ENCODE assay signal across 32 cellular contexts in genomic region chr20:57465486-57465885, GRCh38. TPM values are rescaled to one million over a fixed set of nuclear protein-coding genes. Genes with fewer than 3 reads are reported as not detected.
"Had no signal": no experiment of that assay in that cellular context is flagged by ENCODE, and none has a peak within 500 bp of the region (broad histone marks: within the 10 kb centered on the region; RNA-seq: fewer than 3 reads in every experiment).

No MANE protein-coding gene starts in this region.

- ATAC-seq: activated T-cell treated with anti-CD3 and anti-CD28 coated beads, Interleukin-2, amount 50 U/mL, for 72 hours; stimulated activated memory B cell treated with anti-CD40 and anti-IgM and Interleukin-4, amounts not matched to agents 10 μg/mL and 1 μg/mL and 100 μg/mL, for 72 hours had no signal

- FAIRE-seq: keratinocyte, small intestine had no signal

- H3K27ac ChIP-seq: body of pancreas, colonic mucosa, dorsolateral prefrontal cortex, hepatocyte, psoas muscle, sigmoid colon, stomach, thyroid gland, upper lobe of right lung had no signal

- H3K4me1 ChIP-seq: body of pancreas, colonic mucosa, thyroid gland, upper lobe of right lung had no signal

- H3K36me3 ChIP-seq: colonic mucosa, gastroesophageal sphincter, sigmoid colon, stomach, thyroid gland, upper lobe of right lung had no signal

- H3K4me3 Mint-ChIP-seq: activated B cell treated with CpG ODN at 0.5 μM for 24 hours; activated CD8-positive, alpha-beta T cell treated with anti-CD3 and anti-CD28 coated beads, Interleukin-2, amount 10 ng/mL, durations not matched to agents 7 days and 5 days; activated T-cell treated with anti-CD3 and anti-CD28 coated beads, Interleukin-2, amount 50 U/mL, for 72 hours; memory B cell; naive thymus-derived CD4-positive, alpha-beta T cell; stimulated activated memory B cell treated with anti-CD40 and anti-IgM and Interleukin-4, amounts not matched to agents 10 μg/mL and 1 μg/mL and 100 μg/mL, for 72 hours had no signal

- H3K9me3 ChIP-seq: body of pancreas, colonic mucosa, gastroesophageal sphincter, psoas muscle, sigmoid colon, stomach, thyroid gland, upper lobe of right lung had no signal

- DNase-seq: activated B cell treated with CpG ODN at 0.5 μM for 24 hours; activated CD4-positive, alpha-beta T cell treated with anti-CD3 and anti-CD28 coated beads, Interleukin-2, amount 50 U/mL, for 1 hour; activated CD8-positive, alpha-beta T cell treated with anti-CD3 and anti-CD28 coated beads, Interleukin-2, amount 10 ng/mL, durations not matched to agents 7 days and 5 days; activated naive CD4-positive, alpha-beta T cell; activated T-cell treated with anti-CD3 and anti-CD28 coated beads for 4 hours; activated T-cell treated with anti-CD3 and anti-CD28 coated beads, Interleukin-2, amount 50 U/mL, for 72 hours; anterior cingulate cortex; colonic mucosa; dorsolateral prefrontal cortex; effector memory CD4-positive, alpha-beta T cell; left colon; midbrain; naive thymus-derived CD4-positive, alpha-beta T cell; sigmoid colon; stimulated activated CD4-positive, alpha-beta T cell treated with anti-CD3 and anti-CD28 coated beads, Interleukin-1b, Interleukin-23, amount 100 ng/mL, for 48 hours; stimulated activated CD4-positive, alpha-beta T cell treated with anti-CD3 and anti-CD28 coated beads, Interleukin-4, amount 100 ng/mL, for 4 hours; stimulated activated CD8-positive, alpha-beta memory T cell treated with anti-CD3 and anti-CD28 coated beads, Interleukin-4, amount 100 ng/mL, for 48 hours; stomach; T-helper 2 cell; thyroid gland; upper lobe of right lung had no signal

- H3K9me3 Mint-ChIP-seq: activated B cell treated with CpG ODN at 0.5 μM for 24 hours; activated naive CD4-positive, alpha-beta T cell treated with anti-CD3 and anti-CD28 coated beads, Interleukin-2, amount 50 U/mL, for 72 hours; activated T-cell treated with anti-CD3 and anti-CD28 coated beads, Interleukin-2, amount 50 U/mL, for 72 hours; memory B cell; naive thymus-derived CD4-positive, alpha-beta T cell; stimulated activated memory B cell treated with anti-CD40 and anti-IgM and Interleukin-4, amounts not matched to agents 10 μg/mL and 1 μg/mL and 100 μg/mL, for 72 hours had no signal

- H3K27ac Mint-ChIP-seq: activated B cell treated with CpG ODN at 0.5 μM for 24 hours; activated CD8-positive, alpha-beta T cell treated with anti-CD3 and anti-CD28 coated beads, Interleukin-2, amount 10 ng/mL, durations not matched to agents 7 days and 5 days; activated naive CD4-positive, alpha-beta T cell treated with anti-CD3 and anti-CD28 coated beads, Interleukin-2, amount 50 U/mL, for 72 hours; activated T-cell treated with anti-CD3 and anti-CD28 coated beads, Interleukin-2, amount 50 U/mL, for 72 hours; memory B cell; naive thymus-derived CD4-positive, alpha-beta T cell; stimulated activated memory B cell treated with anti-CD40 and anti-IgM and Interleukin-4, amounts not matched to agents 10 μg/mL and 1 μg/mL and 100 μg/mL, for 72 hours had no signal

- H3K36me3 Mint-ChIP-seq: activated naive CD4-positive, alpha-beta T cell treated with anti-CD3 and anti-CD28 coated beads, Interleukin-2, amount 50 U/mL, for 72 hours; memory B cell; naive thymus-derived CD4-positive, alpha-beta T cell; stimulated activated memory B cell treated with anti-CD40 and anti-IgM and Interleukin-4, amounts not matched to agents 10 μg/mL and 1 μg/mL and 100 μg/mL, for 72 hours had no signal

- H3K27me3 ChIP-seq: body of pancreas, colonic mucosa, gastroesophageal sphincter, sigmoid colon, thyroid gland, upper lobe of right lung had no signal

- H3K4me3 ChIP-seq: body of pancreas, colonic mucosa, dorsolateral prefrontal cortex, gastroesophageal sphincter, hepatocyte, psoas muscle, sigmoid colon, stomach, thyroid gland, upper lobe of right lung had no signal

- H3K27me3 Mint-ChIP-seq: naive thymus-derived CD4-positive, alpha-beta T cell had no signal

RNA-seq across cellular contexts. Expression of gene CTCFL, which starts 59.5 kb away (rescaled TPM):
- total RNA-seq: activated B cell treated with CpG ODN at 0.5 μM for 24 hours; activated CD8-positive, alpha-beta T cell treated with anti-CD3 and anti-CD28 coated beads, Interleukin-2, amount 10 ng/mL, durations not matched to agents 7 days and 5 days; activated naive CD4-positive, alpha-beta T cell treated with anti-CD3 and anti-CD28 coated beads, Interleukin-2, amount 50 U/mL, for 72 hours; activated T-cell treated with anti-CD3 and anti-CD28 coated beads, Interleukin-2, amount 50 U/mL, for 72 hours; body of pancreas; gastroesophageal sphincter; hepatocyte; left colon; lower leg skin; naive thymus-derived CD4-positive, alpha-beta T cell; osteocyte; psoas muscle; stomach; upper lobe of right lung had no signal
- polyA plus RNA-seq: hepatocyte; keratinocyte; naive thymus-derived CD4-positive, alpha-beta T cell; psoas muscle; sigmoid colon; stomach had no signal
